In the genomic region with DNA sequence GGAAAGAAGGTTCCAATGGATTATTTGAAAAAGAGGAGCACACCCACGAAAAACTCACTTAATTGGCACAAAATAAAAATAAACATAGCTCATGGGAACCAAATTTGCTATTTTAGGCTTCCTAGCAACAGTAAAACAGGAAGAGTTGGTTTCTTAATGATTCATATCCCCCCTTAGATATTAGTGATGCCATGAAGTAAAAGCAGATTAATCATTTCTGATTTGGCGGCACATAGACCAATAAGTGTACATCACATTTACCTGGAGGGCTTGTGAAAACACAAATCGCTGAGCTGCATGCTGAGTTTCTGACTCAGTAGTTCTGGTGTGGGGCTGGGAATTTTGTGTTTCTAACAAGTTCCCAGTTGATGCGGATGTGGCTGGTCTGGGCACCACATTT, we compare ENCODE assay signal across 21 cellular contexts.
DNase-seq lines count a peak whose midpoint lies in the region; ATAC-seq and TF ChIP-seq lines count a peak whose summit lies in the region.
"Had no signal": no experiment of that assay in that cellular context is flagged by ENCODE, and none has a peak within 500 bp of the region (broad histone marks: within the 10 kb centered on the region; RNA-seq: fewer than 3 reads in every experiment).

No MANE protein-coding gene starts in this region.

- peak overlapping the region in 10 of 11 experiments; percentile 19 to 71 (median 40); a peak in 15 of 22 replicates for H3K4me2 ChIP-seq in BLaER1 treated with 17β-estradiol and CSF1 and Interleukin-3, amounts not matched to agents 10 nM and 100 nM
- H3K4me2 ChIP-seq in OCI-LY3 (ENCODE audit: low read length), result peak overlapping the region; percentile 52

- in situ Hi-C loops in GM13976 (cut with MboI; ENCODE audit: low sequenced_read_pairs, unreplicated experiment), result no loop called here

- no peak overlapping the region for H3K9ac ChIP-seq in BLaER1 treated with 17β-estradiol and CSF1 and Interleukin-3, amounts not matched to agents 10 nM and 100 nM
- no peak overlapping the region for H3K9ac ChIP-seq in OCI-LY3 (ENCODE audit: low read length)

- H3K4me1 ChIP-seq in BLaER1 treated with 17β-estradiol and CSF1 and Interleukin-3, amounts not matched to agents 10 nM and 100 nM, result peaks cover 8 to 17% (median 12%) of the 10 kb centered on the region in 10 experiments; a peak in 15 of 20 replicates
- H3K4me1 ChIP-seq in OCI-LY3 (ENCODE audit: low read length), result peaks cover 10% of the 10 kb centered on the region
- peaks cover 3% of the 10 kb centered on the region for H3K4me1 ChIP-seq in foreskin keratinocyte

- H3K36me3 ChIP-seq in BLaER1 treated with 17β-estradiol and CSF1 and Interleukin-3, amounts not matched to agents 10 nM and 100 nM, result no peaks in the 10 kb centered on the region
- no peaks in the 10 kb centered on the region for H3K36me3 ChIP-seq in OCI-LY3 (replicated peaks; ENCODE audit: low read depth, low read length)

- no peak overlapping the region for H3K4me3 ChIP-seq in BLaER1 treated with 17β-estradiol and CSF1 and Interleukin-3, amounts not matched to agents 10 nM and 100 nM
- H3K4me3 ChIP-seq in OCI-LY3 (ENCODE audit: low read length), result no peak overlapping the region
- H3K4me3 ChIP-seq: K562, SK-N-MC had no signal

- no peak overlapping the region for H3K4me3 Mint-ChIP-seq in stimulated activated naive CD8-positive, alpha-beta T cell treated with anti-CD3 and anti-CD28 coated beads, Interleukin-15, amount 100 ng/mL, for 72 hours

- H3K79me2 ChIP-seq in OCI-LY3 (ENCODE audit: low read length), result no peaks in the 10 kb centered on the region

- no peaks in the 10 kb centered on the region for H3K9me3 Mint-ChIP-seq in stimulated activated naive CD8-positive, alpha-beta T cell treated with anti-CD3 and anti-CD28 coated beads, Interleukin-15, amount 100 ng/mL, for 72 hours

- H4K20me1 ChIP-seq in BLaER1 treated with 17β-estradiol and CSF1 and Interleukin-3, amounts not matched to agents 10 nM and 100 nM, result no peaks in the 10 kb centered on the region
- no peaks in the 10 kb centered on the region for H4K20me1 ChIP-seq in OCI-LY3 (ENCODE audit: insufficient read depth, low read length)

- H3K4me1 Mint-ChIP-seq in stimulated activated naive CD8-positive, alpha-beta T cell treated with anti-CD3 and anti-CD28 coated beads, Interleukin-15, amount 100 ng/mL, for 72 hours, result no peaks in the 10 kb centered on the region

- H3K27ac ChIP-seq in BLaER1 treated with 17β-estradiol and CSF1 and Interleukin-3, amounts not matched to agents 10 nM and 100 nM, result peak overlapping the region in 1 of 11 experiments; percentile 55; a peak in 2 of 22 replicates
- no peak overlapping the region for H3K27ac ChIP-seq in OCI-LY3 (ENCODE audit: low read length)
- H3K27ac ChIP-seq in foreskin keratinocyte, result peak overlapping the region; percentile 51
- H3K27ac ChIP-seq: SK-N-MC had no signal

- no peaks in the 10 kb centered on the region for H3K27me3 ChIP-seq in BLaER1 treated with 17β-estradiol and CSF1 and Interleukin-3, amounts not matched to agents 10 nM and 100 nM
- H3K27me3 ChIP-seq in OCI-LY3 (ENCODE audit: low read depth, low read length) (no peaks in the 10 kb centered on the region), foreskin keratinocyte (no peaks in the 10 kb centered on the region)

- H3K9me3 ChIP-seq in BLaER1 treated with 17β-estradiol and CSF1 and Interleukin-3, amounts not matched to agents 10 nM and 100 nM (replicated peaks in 1 of 11), result peaks cover 0 to 4% (median 0%) of the 10 kb centered on the region in 11 experiments; a peak in 3 of 22 replicates
- no peaks in the 10 kb centered on the region for H3K9me3 ChIP-seq in OCI-LY3 (ENCODE audit: insufficient read depth, low read length)

- ATAC-seq in GM18907 (IDR thresholded peaks at IDR 0.05; ENCODE audit: unreplicated experiment) (peak; percentile 49), foreskin keratinocyte (peak; percentile 70)
- no peak for ATAC-seq in stimulated activated naive CD8-positive, alpha-beta T cell treated with anti-CD3 and anti-CD28 coated beads, Interleukin-15, amount 100 ng/mL, for 72 hours
- ATAC-seq: K562 had no signal

- H3K27me3 Mint-ChIP-seq in stimulated activated naive CD8-positive, alpha-beta T cell treated with anti-CD3 and anti-CD28 coated beads, Interleukin-15, amount 100 ng/mL, for 72 hours, result peaks cover 16% of the 10 kb centered on the region

- peak; percentile 42 to 81 for DNase-seq in foreskin keratinocyte
- no peak for DNase-seq in stimulated activated naive CD8-positive, alpha-beta T cell treated with anti-CD3 and anti-CD28 coated beads, Interleukin-15, amount 100 ng/mL, for 72 hours
- no peak for DNase-seq in activated CD4-positive, CD25-positive, alpha-beta regulatory T cell (lab: John Stamatoyannopoulos, UW)
- no peak for DNase-seq in GM13976 (ENCODE audit: low spot score)
- DNase-seq: MM.1S; NCI-H1092; NCI-H1436; NCI-H187 treated with DMSO at 0.1 percent for 48 hours; NCI-H2227 treated with DMSO at 0.1 percent for 48 hours; NCI-H510A treated with DMSO at 0.1 percent for 48 hours; NCI-H748 treated with DMSO at 0.1 percent for 48 hours; NK-92 treated with Interleukin-12 subunit alpha and Interleukin-12 subunit beta, amount 100 ng/mL, for 24 hours; RPMI8226; SHP77 treated with DMSO at 0.1 percent for 48 hours; SW 1271; T-helper 2 cell had no signal

- TF ChIP-seq CTCF in OCI-LY3 (IDR thresholded peaks at IDR 0.05; ENCODE audit: low read depth, low read length) (no peak), foreskin keratinocyte (conservative IDR thresholded peaks at IDR 0.05) (no peak), GM13976 (IDR thresholded peaks at IDR 0.05; ENCODE audit: borderline replicate concordance, control extremely low read depth, extremely low read depth, insufficient read depth, missing control alignments) (no peak)

- no peak overlapping the region for H2AFZ ChIP-seq in OCI-LY3 (ENCODE audit: low read depth, low read length)

- H3K27ac Mint-ChIP-seq in stimulated activated naive CD8-positive, alpha-beta T cell treated with anti-CD3 and anti-CD28 coated beads, Interleukin-15, amount 100 ng/mL, for 72 hours, result no peak overlapping the region

Comparison
In these comparisons a context has a peak if more than half of its experiments do, and no peak if none do; other contexts are left out.
1. DNase-seq: peak in foreskin keratinocyte (2 of 2); none in stimulated activated naive CD8-positive, alpha-beta T cell treated with anti-CD3 and anti-CD28 coated beads, Interleukin-15, amount 100 ng/mL, for 72 hours (0 of 2), activated CD4-positive, CD25-positive, alpha-beta regulatory T cell (0 of 4) and GM13976 (single experiment).